1 cellular context compared by ENCODE assay signal in the genomic region with DNA sequence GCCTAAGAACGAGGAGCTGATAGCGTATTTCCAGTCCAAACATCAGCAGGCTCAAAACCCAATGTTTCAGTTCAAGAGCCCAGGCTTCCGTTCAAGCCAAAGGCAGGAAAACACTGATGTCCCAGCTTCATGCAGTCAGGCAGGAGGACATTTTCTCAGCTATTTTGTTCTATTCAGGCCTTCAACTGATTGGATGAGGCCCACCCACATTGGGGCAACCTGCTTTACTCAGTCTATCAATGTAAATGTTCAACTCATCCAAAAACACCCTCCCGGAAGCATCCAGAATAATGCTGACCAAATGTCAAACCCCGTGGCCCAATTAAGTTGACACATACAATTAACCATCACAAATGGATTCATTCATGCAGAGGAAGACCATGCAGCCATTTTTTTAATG.
TF ChIP-seq lines count a peak whose summit lies in the region.

No MANE protein-coding gene starts in this region.

TF ChIP-seq in K562, 482 proteins besides CTCF, POLR2A, EP300 and RAD21 (continued from another document):
- TF ChIP-seq, protein P1, sequence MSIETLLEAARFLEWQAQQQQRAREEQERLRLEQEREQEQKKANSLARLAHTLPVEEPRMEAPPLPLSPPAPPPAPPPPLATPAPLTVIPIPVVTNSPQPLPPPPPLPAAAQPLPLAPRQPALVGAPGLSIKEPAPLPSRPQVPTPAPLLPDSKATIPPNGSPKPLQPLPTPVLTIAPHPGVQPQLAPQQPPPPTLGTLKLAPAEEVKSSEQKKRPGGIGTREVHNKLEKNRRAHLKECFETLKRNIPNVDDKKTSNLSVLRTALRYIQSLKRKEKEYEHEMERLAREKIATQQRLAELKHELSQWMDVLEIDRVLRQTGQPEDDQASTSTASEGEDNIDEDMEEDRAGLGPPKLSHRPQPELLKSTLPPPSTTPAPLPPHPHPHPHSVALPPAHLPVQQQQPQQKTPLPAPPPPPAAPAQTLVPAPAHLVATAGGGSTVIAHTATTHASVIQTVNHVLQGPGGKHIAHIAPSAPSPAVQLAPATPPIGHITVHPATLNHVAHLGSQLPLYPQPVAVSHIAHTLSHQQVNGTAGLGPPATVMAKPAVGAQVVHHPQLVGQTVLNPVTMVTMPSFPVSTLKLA (conservative IDR thresholded peaks at IDR 0.05), result no peak
- no peak for TF ChIP-seq ZNF316 (IDR thresholded peaks at IDR 0.05)
- no peak for TF ChIP-seq ZNF583 (CRISPR knock-in tag; IDR thresholded peaks at IDR 0.05)
